ENCODE assay signal across 18 cellular contexts in genomic region chr1:117531222-117531621, GRCh38.
"Had no signal": no experiment of that assay in that cellular context is flagged by ENCODE, and none has a peak within 500 bp of the region (broad histone marks: within the 10 kb centered on the region; RNA-seq: fewer than 3 reads in every experiment).

No MANE protein-coding gene starts in this region.

- ATAC-seq: gastroesophageal sphincter; naive thymus-derived CD4-positive, alpha-beta T cell had no signal

- DNase-seq: activated CD4-positive, alpha-beta T cell treated with anti-CD3 and anti-CD28 coated beads for 4 hours; activated CD8-positive, alpha-beta memory T cell treated with anti-CD3 and anti-CD28 coated beads, Interleukin-2, amount 50 U/mL, for 4 hours; activated naive CD8-positive, alpha-beta T cell treated with anti-CD3 and anti-CD28 coated beads, Interleukin-2, amount 10 ng/mL, durations not matched to agents 7 days and 5 days; amygdala; cerebellar nuclear complex; cortex of kidney; endodermal cell; head of caudate nucleus; hypothalamus; left ventricle myocardium inferior; naive thymus-derived CD4-positive, alpha-beta T cell; retina; sigmoid colon; stimulated activated CD4-positive, alpha-beta T cell treated with anti-CD3 and anti-CD28 coated beads, Interleukin-15, amount 100 ng/mL, for 24 hours; stimulated activated naive CD4-positive, alpha-beta T cell treated with Interleukin-2 at 50 U/mL for 16 hours; T-helper 9 cell; tibial artery had no signal

- H3K27me3 Mint-ChIP-seq: activated naive CD8-positive, alpha-beta T cell treated with anti-CD3 and anti-CD28 coated beads, Interleukin-2, amount 10 ng/mL, durations not matched to agents 7 days and 5 days; naive thymus-derived CD4-positive, alpha-beta T cell had no signal

- H3K27ac Mint-ChIP-seq: activated naive CD8-positive, alpha-beta T cell treated with anti-CD3 and anti-CD28 coated beads, Interleukin-2, amount 10 ng/mL, durations not matched to agents 7 days and 5 days; endodermal cell had no signal

- H3K4me3 Mint-ChIP-seq: activated naive CD8-positive, alpha-beta T cell treated with anti-CD3 and anti-CD28 coated beads, Interleukin-2, amount 10 ng/mL, durations not matched to agents 7 days and 5 days; endodermal cell; naive thymus-derived CD4-positive, alpha-beta T cell had no signal

- H3K9me3 Mint-ChIP-seq: activated naive CD8-positive, alpha-beta T cell treated with anti-CD3 and anti-CD28 coated beads, Interleukin-2, amount 10 ng/mL, durations not matched to agents 7 days and 5 days; endodermal cell; naive thymus-derived CD4-positive, alpha-beta T cell had no signal
